28 cellular contexts compared by ENCODE assay signal in genomic region chr10:13656337-13657183, GRCh38.
"Had no signal": no experiment of that assay in that cellular context is flagged by ENCODE, and none has a peak within 500 bp of the region (broad histone marks: within the 10 kb centered on the region; RNA-seq: fewer than 3 reads in every experiment).

No MANE protein-coding gene starts in this region.

- H3K27me3 ChIP-seq: ascending aorta, cardiac muscle cell, SJCRH30 had no signal

- DNase-seq: activated CD4-positive, alpha-beta T cell treated with anti-CD3 and anti-CD28 coated beads for 36 hours; activated CD4-positive, alpha-beta T cell treated with anti-CD3 and anti-CD28 coated beads, Interleukin-2, amount 10 ng/mL, durations not matched to agents 7 days and 5 days; activated CD4-positive, alpha-beta T cell treated with anti-CD3 and anti-CD28 coated beads, Interleukin-2, amount 50 U/mL, for 48 hours; activated CD8-positive, alpha-beta T cell treated with anti-CD3 and anti-CD28 coated beads, Interleukin-2, amount 10 ng/mL, durations not matched to agents 7 days and 5 days; activated gamma-delta T cell; activated naive CD4-positive, alpha-beta T cell treated with Interleukin-2 at 50 U/mL for 16 hours; activated naive CD8-positive, alpha-beta T cell treated with anti-CD3 and anti-CD28 coated beads, Interleukin-2, amount 10 ng/mL, durations not matched to agents 7 days and 5 days; activated T-cell treated with anti-CD3 and anti-CD28 coated beads, Interleukin-2, amount 50 U/mL, for 24 hours; amygdala; NCI-H1092 treated with DMSO at 0.1 percent for 48 hours; NCI-H1417; NCI-H146; NCI-H187; NCI-H2029 treated with DMSO at 0.1 percent for 48 hours; NCI-H2107; NCI-H2171; NCI-H446 treated with DMSO at 0.1 percent for 48 hours; NCI-H524; NCI-H69; NCI-H82; SHP77; SJCRH30; T1000; WERI-Rb-1 had no signal

- H3K4me3 ChIP-seq: ascending aorta, cardiac muscle cell, SJCRH30, SK-N-MC had no signal

- H3K4me1 ChIP-seq: ascending aorta had no signal

- ATAC-seq: activated CD4-positive, alpha-beta T cell treated with anti-CD3 and anti-CD28 coated beads for 36 hours; activated CD8-positive, alpha-beta T cell treated with anti-CD3 and anti-CD28 coated beads, Interleukin-2, amount 10 ng/mL, durations not matched to agents 7 days and 5 days; Panc1 had no signal

- H3K36me3 ChIP-seq: WERI-Rb-1 had no signal

- H3K27ac ChIP-seq: ascending aorta, cardiac muscle cell, SJCRH30, SK-N-MC, WERI-Rb-1 had no signal

- H3K9me3 ChIP-seq: ascending aorta, SJCRH30 had no signal
